27 cellular contexts compared by ENCODE assay signal in the genomic region with DNA sequence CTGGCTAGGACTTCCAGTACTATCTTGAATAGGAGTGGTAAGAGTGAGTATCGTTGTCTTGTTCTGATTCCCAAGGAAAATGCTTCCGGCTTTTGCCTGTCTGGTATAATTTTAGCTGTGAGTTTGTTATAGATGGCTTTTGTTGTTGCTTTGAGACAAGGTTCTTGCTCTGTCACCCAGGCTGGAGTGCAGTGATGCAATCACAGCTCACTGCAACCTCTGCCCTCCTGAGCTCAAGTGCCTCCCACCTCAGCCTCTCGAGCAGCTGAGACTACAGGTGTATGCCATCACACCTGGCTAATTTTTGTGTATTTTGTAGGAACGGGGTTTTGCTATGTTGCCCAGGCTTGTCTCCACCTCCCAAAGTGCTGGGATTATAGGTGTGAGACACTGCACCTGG.
"Had no signal": no experiment of that assay in that cellular context is flagged by ENCODE, and none has a peak within 500 bp of the region (broad histone marks: within the 10 kb centered on the region; RNA-seq: fewer than 3 reads in every experiment).

No MANE protein-coding gene starts in this region.

- DNase-seq: activated CD4-positive, alpha-beta T cell treated with anti-CD3 and anti-CD28 coated beads, Interleukin-2, amount 10 ng/mL, durations not matched to agents 7 days and 5 days; activated CD8-positive, alpha-beta memory T cell treated with anti-CD3 and anti-CD28 coated beads, Interleukin-2, amount 50 U/mL, for 48 hours; activated CD8-positive, alpha-beta T cell treated with anti-CD3 and anti-CD28 coated beads, Interleukin-2, amount 10 ng/mL, durations not matched to agents 7 days and 5 days; activated effector memory CD4-positive, alpha-beta T cell treated with Interleukin-2 at 50 U/mL for 16 hours; activated naive CD4-positive, alpha-beta T cell treated with anti-CD3 and anti-CD28 coated beads, Interleukin-2, amount 10 ng/mL, durations not matched to agents 7 days and 5 days; activated naive CD8-positive, alpha-beta T cell treated with anti-CD3 and anti-CD28 coated beads, Interleukin-2, amount 50 U/mL, for 24 hours; activated T-cell treated with anti-CD3 and anti-CD28 coated beads, Interleukin-2, amount 50 U/mL, for 48 hours; anterior cingulate cortex; brain microvascular endothelial cell; colonic mucosa; endodermal cell; foreskin fibroblast; glutamatergic neuron; hippocampal formation; left cardiac atrium; mesenchymal stem cell; mucosa of descending colon; naive B cell; stimulated activated CD4-positive, alpha-beta T cell treated with anti-CD3 and anti-CD28 coated beads, Interleukin-2, amount 100 ng/mL, for 24 hours; stimulated activated naive CD4-positive, alpha-beta T cell treated with Interleukin-2 at 50 U/mL for 16 hours; substantia nigra; transverse colon had no signal

- H3K9me3 ChIP-seq: colonic mucosa, mucosa of descending colon, prostate gland, right atrium auricular region, transverse colon, vagina had no signal

- ATAC-seq: activated CD8-positive, alpha-beta T cell treated with anti-CD3 and anti-CD28 coated beads, Interleukin-2, amount 10 ng/mL, durations not matched to agents 7 days and 5 days; activated naive CD8-positive, alpha-beta T cell treated with anti-CD3 and anti-CD28 coated beads, Interleukin-2, amount 50 U/mL, for 24 hours; left cardiac atrium; mucosa of descending colon had no signal

- H3K4me1 Mint-ChIP-seq: activated CD4-positive, alpha-beta T cell treated with anti-CD3 and anti-CD28 coated beads, Interleukin-2, amount 10 ng/mL, durations not matched to agents 7 days and 5 days; activated naive CD4-positive, alpha-beta T cell treated with anti-CD3 and anti-CD28 coated beads, Interleukin-2, amount 10 ng/mL, durations not matched to agents 7 days and 5 days; endodermal cell; neural crest cell had no signal

- H3K36me3 Mint-ChIP-seq: naive B cell had no signal

- H3K4me3 Mint-ChIP-seq: activated CD4-positive, alpha-beta T cell treated with anti-CD3 and anti-CD28 coated beads, Interleukin-2, amount 10 ng/mL, durations not matched to agents 7 days and 5 days; activated CD8-positive, alpha-beta T cell treated with anti-CD3 and anti-CD28 coated beads, Interleukin-2, amount 10 ng/mL, durations not matched to agents 7 days and 5 days; activated naive CD4-positive, alpha-beta T cell treated with anti-CD3 and anti-CD28 coated beads, Interleukin-2, amount 10 ng/mL, durations not matched to agents 7 days and 5 days; activated naive CD8-positive, alpha-beta T cell treated with anti-CD3 and anti-CD28 coated beads, Interleukin-2, amount 50 U/mL, for 24 hours; central memory CD8-positive, alpha-beta T cell; endodermal cell; naive B cell; neural crest cell had no signal

- H3K27ac Mint-ChIP-seq: activated CD4-positive, alpha-beta T cell treated with anti-CD3 and anti-CD28 coated beads, Interleukin-2, amount 10 ng/mL, durations not matched to agents 7 days and 5 days; activated CD8-positive, alpha-beta T cell treated with anti-CD3 and anti-CD28 coated beads, Interleukin-2, amount 10 ng/mL, durations not matched to agents 7 days and 5 days; activated naive CD4-positive, alpha-beta T cell treated with anti-CD3 and anti-CD28 coated beads, Interleukin-2, amount 10 ng/mL, durations not matched to agents 7 days and 5 days; activated naive CD8-positive, alpha-beta T cell treated with anti-CD3 and anti-CD28 coated beads, Interleukin-2, amount 50 U/mL, for 24 hours; endodermal cell; naive B cell had no signal
